ENCODE assay signal across 28 cellular contexts in the genomic region with DNA sequence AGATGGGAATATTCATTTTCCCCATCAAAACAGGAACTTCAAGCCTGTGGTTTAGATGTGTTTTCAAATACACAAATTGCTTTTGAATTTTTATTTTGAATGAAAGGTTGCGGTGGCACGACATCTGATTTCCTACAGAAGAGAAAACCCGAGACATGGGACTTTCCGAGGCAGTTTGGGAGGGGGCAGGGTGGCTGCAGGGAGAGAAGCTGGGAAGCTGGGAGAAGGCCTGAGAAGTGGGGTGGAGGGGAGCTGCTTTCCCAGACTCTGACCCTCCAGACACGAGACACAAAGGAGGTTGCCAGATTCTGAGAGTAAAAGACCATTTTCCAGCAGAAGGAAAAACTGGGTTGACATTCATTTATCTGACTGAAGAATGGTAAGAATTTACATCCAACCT. TPM values are rescaled to one million over a fixed set of nuclear protein-coding genes. Genes with fewer than 3 reads are reported as not detected.
DNase-seq lines count a peak whose midpoint lies in the region; ATAC-seq, FAIRE-seq and TF ChIP-seq lines count a peak whose summit lies in the region.
"Had no signal": no experiment of that assay in that cellular context is flagged by ENCODE, and none has a peak within 500 bp of the region (broad histone marks: within the 10 kb centered on the region; RNA-seq: fewer than 3 reads in every experiment).

No MANE protein-coding gene starts in this region.

- no peak overlapping the region; the same call in 1 of the 2 replicates for H4K5ac ChIP-seq in IMR-90 (ENCODE audit: low read depth, low read length)

- no peak overlapping the region for H3K14ac ChIP-seq in IMR-90 (replicated peaks; ENCODE audit: low read depth, low read length)
- no peak overlapping the region for H3K14ac ChIP-seq in trophoblast cell (ENCODE audit: low read length)

- H4K12ac ChIP-seq in trophoblast cell (ENCODE audit: low read depth, low read length) = no peak overlapping the region

- SMC1A ChIA-PET in GM12878 (lab: Charles Lee; ENCODE audit: uncharacterized antibody, unreplicated experiment) = interaction anchor here (1.7 kb wide), 1 partner anchor 40 kb away, joined by 3 read pairs; no protein-coding TSS in a partner anchor

- peak overlapping the region; percentile 29; the same call in 1 of the 2 replicates for H3K18ac ChIP-seq in IMR-90 (ENCODE audit: low read depth, low read length)
- H3K18ac ChIP-seq in trophoblast cell (ENCODE audit: low read length) = no peak overlapping the region

- intact Hi-C loops in IMR-90 (cut with micrococcal nuclease) (loop anchor here (2.0 kb wide), 1 partner anchor 23 kb away; no protein-coding TSS in a partner anchor), GM12878 (cut with micrococcal nuclease; ENCODE audit: unreplicated experiment) (no loop called here)

- H3K27me3 ChIP-seq in IMR-90 (ENCODE audit: control insufficient read depth, insufficient read depth, low read length) (no peaks in the 10 kb centered on the region), GM12878 (replicated peaks in 1 of 2; ENCODE audit: control insufficient read depth in 2 of 2, insufficient read depth in 2 of 2, low read length in 1 of 2) (no peaks in the 10 kb centered on the region; a peak in 1 of 4 replicates), trophoblast cell (ENCODE audit: insufficient read depth, low read length) (no peaks in the 10 kb centered on the region)

- TF ChIP-seq RAD21 in IMR-90 (IDR thresholded peaks at IDR 0.05; ENCODE audit: low read length) (no peak), GM12878 (IDR thresholded peaks at IDR 0.05; ENCODE audit: insufficient read depth, low read depth, low read length) (no peak)

- H3K4me3 ChIP-seq in IMR-90 (ENCODE audit: insufficient read depth, low read depth, low read length) = no peak overlapping the region
- H3K4me3 ChIP-seq in GM12878 = no peak overlapping the region
- H3K4me3 ChIP-seq in trophoblast cell (ENCODE audit: low read depth, low read length) = no peak overlapping the region
- H3K4me3 ChIP-seq: GM23248 had no signal

- ATAC-seq in IMR-90 (ENCODE audit: low read depth) = no peak
- no peak for ATAC-seq in GM12878
- peak; percentile 23 for ATAC-seq in left lobe of liver
- ATAC-seq: CD8-positive, alpha-beta T cell; Panc1 had no signal

- TF ChIP-seq CTCF in IMR-90 (conservative IDR thresholded peaks at IDR 0.05; ENCODE audit: low read depth, low read length) = no peak
- TF ChIP-seq CTCF in GM12878 (IDR thresholded peaks at IDR 0.05 in 2 of 3, conservative IDR thresholded peaks at IDR 0.05 in 1 of 3; ENCODE audit: control insufficient read depth in 2 of 3, extremely low read depth in 1 of 3, insufficient read depth in 1 of 3, low read depth in 3 of 3, low read length in 3 of 3) = no peak
- no peak for TF ChIP-seq CTCF in chondrocyte (IDR thresholded peaks at IDR 0.05)
- TF ChIP-seq CTCF in osteocyte (IDR thresholded peaks at IDR 0.05) = no peak

- POLR2A ChIA-PET in IMR-90 (lab: Charles Lee; ENCODE audit: unreplicated experiment) (no interaction called here), GM12878 (lab: Charles Lee) (no interaction called here)

- H3K4me1 ChIP-seq in IMR-90 (ENCODE audit: control insufficient read depth, insufficient read depth, low read length) (no peaks in the 10 kb centered on the region; the same call in 1 of the 2 replicates), GM12878 (ENCODE audit: control insufficient read depth, insufficient read depth, low read length) (no peaks in the 10 kb centered on the region), trophoblast cell (ENCODE audit: control insufficient read depth in 1 of 2, insufficient read depth in 2 of 2, low read length in 2 of 2) (peaks cover 11 to 17% of the 10 kb centered on the region in 2 experiments)

- H4K20me1 ChIP-seq in IMR-90 (ENCODE audit: insufficient read depth, low read length) = no peaks in the 10 kb centered on the region
- no peaks in the 10 kb centered on the region for H4K20me1 ChIP-seq in GM12878 (ENCODE audit: control insufficient read depth, insufficient read depth)

- H3K4me1 Mint-ChIP-seq in chondrocyte (ENCODE audit: low read depth) = no peaks in the 10 kb centered on the region
- no peaks in the 10 kb centered on the region for H3K4me1 Mint-ChIP-seq in osteocyte (ENCODE audit: unreplicated experiment)

- no peak overlapping the region for H3K9ac ChIP-seq in IMR-90 (ENCODE audit: low read depth, low read length)
- H3K9ac ChIP-seq in GM12878 (ENCODE audit: control insufficient read depth, insufficient read depth, low read length) = no peak overlapping the region
- no peak overlapping the region for H3K9ac ChIP-seq in trophoblast cell (ENCODE audit: low read length)
- H3K9ac ChIP-seq: GM23248, SK-N-SH had no signal

- no peak overlapping the region for H4K8ac ChIP-seq in IMR-90 (ENCODE audit: low read depth in 2 of 2, low read length in 2 of 2)
- H4K8ac ChIP-seq in trophoblast cell (ENCODE audit: low read depth, low read length) = no peak overlapping the region

- no peaks in the 10 kb centered on the region for H3K9me1 ChIP-seq in IMR-90 (ENCODE audit: insufficient read depth, low read length)

- H3K23ac ChIP-seq in IMR-90 (ENCODE audit: low read depth, low read length) (no peak overlapping the region), trophoblast cell (ENCODE audit: low read length) (no peak overlapping the region)

- H2BK120ac ChIP-seq in IMR-90 (ENCODE audit: low read depth, low read length) (no peak overlapping the region), trophoblast cell (ENCODE audit: insufficient read depth, low read length, poor library complexity) (peak overlapping the region; percentile 38)

- no peak overlapping the region for H3K56ac ChIP-seq in IMR-90 (ENCODE audit: extremely low read depth, insufficient read depth, low read length)

- RAD21 ChIA-PET in GM12878 (lab: Charles Lee; ENCODE audit: unreplicated experiment) = interaction anchor here (1.0 kb wide), 1 partner anchor 32 kb away, joined by 4 read pairs; no protein-coding TSS in a partner anchor

- no peak overlapping the region for H3K4me2 ChIP-seq in IMR-90 (ENCODE audit: low read depth, low read length)
- no peak overlapping the region for H3K4me2 ChIP-seq in GM12878 (ENCODE audit: control insufficient read depth, insufficient read depth)
- H3K4me2 ChIP-seq in trophoblast cell (ENCODE audit: low read length) = no peak overlapping the region
- H3K4me2 ChIP-seq: SK-N-SH had no signal

- H3K36me3 Mint-ChIP-seq in chondrocyte (ENCODE audit: low read depth) (no peaks in the 10 kb centered on the region), osteocyte (ENCODE audit: unreplicated experiment) (no peaks in the 10 kb centered on the region)
- H3K36me3 Mint-ChIP-seq: CD8-positive, alpha-beta T cell had no signal

- dilution Hi-C loops in IMR-90 (cut with HindIII; ENCODE audit: low sequenced_read_pairs, unreplicated experiment) = no loop called here

- BruUV-seq in IMR-90 (replicated peaks; lab: Mats Ljungman, UMichigan) (no TSS peak), GM12878 (replicated peaks; lab: Mats Ljungman, UMichigan) (no TSS peak)

- H3K36me3 ChIP-seq in IMR-90 (ENCODE audit: control insufficient read depth, insufficient read depth, low read length) = no peaks in the 10 kb centered on the region
- H3K36me3 ChIP-seq in GM12878 (ENCODE audit: control insufficient read depth in 2 of 2, insufficient read depth in 2 of 2, low read length in 1 of 2) = no peaks in the 10 kb centered on the region
- no peaks in the 10 kb centered on the region for H3K36me3 ChIP-seq in trophoblast cell (ENCODE audit: control insufficient read depth in 1 of 2, insufficient read depth in 2 of 2, low read length in 2 of 2)

- H3K27ac Mint-ChIP-seq in chondrocyte (ENCODE audit: unreplicated experiment) (no peak overlapping the region), osteocyte (ENCODE audit: unreplicated experiment) (no peak overlapping the region)
- H3K27ac Mint-ChIP-seq: CD8-positive, alpha-beta T cell had no signal

- TF ChIP-seq POLR2A in IMR-90 (IDR thresholded peaks at IDR 0.05; ENCODE audit: low read depth, low read length) (no peak), GM12878 (IDR thresholded peaks at IDR 0.05; ENCODE audit: low read depth, low read length) (no peak)

- 37% methylated on average over 4 of the region's 5 CpGs; no CpG with 5 or more reads in 1 of the 2 experiments for whole genome bisulfite sequencing in IMR-90 (ENCODE audit: extremely low coverage in 2 of 2, insufficient read length in 1 of 2), 2 experiments
- 18% methylated on average over 5 of the region's 5 CpGs for WGBS in GM12878 (ENCODE audit: insufficient coverage, insufficient replicate concordance, low lambda C conversion rate, missing lambda C conversion rate)
- WGBS in trophoblast cell (ENCODE audit: extremely low coverage, insufficient coverage, insufficient read length) = no CpG with 5 or more reads among the region's 5 CpGs

- H2BK5ac ChIP-seq in IMR-90 (ENCODE audit: low read depth, low read length, poor library complexity, severe bottlenecking) = no peak overlapping the region
- peak overlapping the region; percentile 61 for H2BK5ac ChIP-seq in trophoblast cell (ENCODE audit: low read depth, low read length, poor library complexity)

- H3K9me3 Mint-ChIP-seq in chondrocyte (ENCODE audit: low read depth) (peaks cover 25% of the 10 kb centered on the region), osteocyte (ENCODE audit: unreplicated experiment) (peaks cover 17% of the 10 kb centered on the region)

- no peak overlapping the region for H2BK15ac ChIP-seq in IMR-90 (ENCODE audit: low read depth, low read length)

- H3K79me1 ChIP-seq in IMR-90 (ENCODE audit: low read depth in 1 of 2, low read length in 2 of 2) (no peaks in the 10 kb centered on the region), trophoblast cell (ENCODE audit: low read length) (peaks cover 9% of the 10 kb centered on the region)

- H2AK9ac ChIP-seq in IMR-90 (replicated peaks; ENCODE audit: low read depth, low read length, poor library complexity) = no peak overlapping the region

- in situ Hi-C loops in IMR-90 (cut with MboI; ENCODE audit: low sequenced_read_pairs) = no loop called here
- in situ Hi-C loops in GM12878 (cut with MboI) = no loop called here

- peaks cover 4% of the 10 kb centered on the region; the same call in 1 of the 2 replicates for H3K9me3 ChIP-seq in IMR-90 (ENCODE audit: control insufficient read depth, insufficient read depth, low read length)
- H3K9me3 ChIP-seq in GM12878 (replicated peaks; ENCODE audit: control insufficient read depth, insufficient read depth, low read length) = no peaks in the 10 kb centered on the region; the same call in 1 of the 3 replicates
- peaks cover 2% of the 10 kb centered on the region for H3K9me3 ChIP-seq in trophoblast cell (ENCODE audit: insufficient read depth, low read depth, low read length)
- H3K9me3 ChIP-seq: SK-N-SH had no signal

- FAIRE-seq in GM12878 (lab: Jason Lieb, UNC) = no peak
- FAIRE-seq: GM12892 had no signal

- H3K27ac ChIP-seq in IMR-90 (ENCODE audit: insufficient read depth, low read length) (no peak overlapping the region), GM12878 (ENCODE audit: control insufficient read depth, insufficient read depth) (no peak overlapping the region), trophoblast cell (ENCODE audit: low read depth, low read length) (peak overlapping the region; percentile 82)
- H3K27ac ChIP-seq: C4-2B, GM23248 had no signal

- H3K79me2 ChIP-seq in GM12878 (ENCODE audit: control insufficient read depth, insufficient read depth, low read length) (no peaks in the 10 kb centered on the region), trophoblast cell (ENCODE audit: control insufficient read depth, insufficient read depth, low read length, poor library complexity) (peaks cover 2% of the 10 kb centered on the region)

- no peak overlapping the region for H2AK5ac ChIP-seq in IMR-90 (ENCODE audit: low read depth, low read length)
- H2AK5ac ChIP-seq in trophoblast cell (ENCODE audit: low read length) = no peak overlapping the region

- H3K4ac ChIP-seq in IMR-90 (ENCODE audit: low read depth, low read length) (no peak overlapping the region), trophoblast cell (ENCODE audit: low read depth, low read length) (no peak overlapping the region)

- DNase-seq in IMR-90 = no peak
- DNase-seq in GM12878 (ENCODE audit: low read depth, low spot score) = no peak
- no peak for DNase-seq in left lobe of liver (ENCODE audit: low spot score)
- DNase-seq in trophoblast cell = no peak
- no peak for DNase-seq in chondrocyte (ENCODE audit: low spot score)
- DNase-seq in NCI-H2081 (lab: John Stamatoyannopoulos, UW) = no peak
- DNase-seq in KG1 (lab: John Stamatoyannopoulos, UW) = no peak
- DNase-seq in osteocyte (ENCODE audit: extremely low spot score, unreplicated experiment) = no peak
- DNase-seq: Caco-2; CD8-positive, alpha-beta T cell; EL; GDM1; GM23248; H7; Kasumi-1; NCI-H1092 treated with DMSO at 0.1 percent for 48 hours; NCI-H1436 treated with DMSO at 0.1 percent for 48 hours; NCI-H1930; NCI-H510A; NCI-H69; SIG-M5 had no signal

- H4K91ac ChIP-seq in IMR-90 (ENCODE audit: insufficient read depth, low read depth, low read length) (no peak overlapping the region), trophoblast cell (ENCODE audit: low read depth, low read length) (peak overlapping the region; percentile 51)

- H2AFZ ChIP-seq in IMR-90 (replicated peaks; ENCODE audit: low read length, poor library complexity) (no peak overlapping the region), GM12878 (ENCODE audit: control insufficient read depth, low read depth, low read length) (no peak overlapping the region), trophoblast cell (ENCODE audit: insufficient read depth, low read length, poor library complexity) (no peak overlapping the region)
- H2AFZ ChIP-seq: GM23248 had no signal

- no peak overlapping the region for H2BK20ac ChIP-seq in IMR-90 (ENCODE audit: low read depth, low read length)

- CTCF ChIA-PET in IMR-90 (lab: Yijun Ruan, JAX) (no interaction called here), GM12878 (lab: Yijun Ruan, JAX) (interaction anchor here (1.0 to 1.2 kb wide), 2 partner anchors 28 to 56 kb away, joined by 3 to 4 read pairs; no protein-coding TSS in a partner anchor)

- H3K27me3 Mint-ChIP-seq in chondrocyte (ENCODE audit: low read depth) = peaks cover 1% of the 10 kb centered on the region
- no peaks in the 10 kb centered on the region for H3K27me3 Mint-ChIP-seq in osteocyte (ENCODE audit: unreplicated experiment)

- no peak overlapping the region for H2BK12ac ChIP-seq in trophoblast cell (ENCODE audit: low read length)

- H3K4me3 Mint-ChIP-seq in chondrocyte (ENCODE audit: unreplicated experiment) (no peak overlapping the region), osteocyte (ENCODE audit: unreplicated experiment) (no peak overlapping the region)
- H3K4me3 Mint-ChIP-seq: CD8-positive, alpha-beta T cell had no signal

- TF ChIP-seq EP300 in GM12878 (IDR thresholded peaks at IDR 0.05; ENCODE audit: borderline replicate concordance in 1 of 2, control insufficient read depth in 1 of 2, low read depth in 2 of 2, low read length in 2 of 2) = no peak

RNA-seq across cellular contexts. Expression of a gene that starts 19.6 kb away (rescaled TPM):
- total RNA-seq in IMR-90 (2012; rRNA removed) = not detected in 2 replicates
- polyA plus RNA-seq in IMR-90 (2012; rRNA removed) = not detected in 2 replicates
- not detected in 2 replicates for polyA plus RNA-seq in IMR-90 (2012; cell fraction: cytosol; rRNA removed)
- polyA plus RNA-seq in IMR-90 (2012; cell fraction: nucleus; rRNA removed; ENCODE audit: low replicate concordance) = not detected in 2 replicates
- not detected in 2 replicates for total RNA-seq in GM12878 (2013; cell fraction: nucleolus; rRNA removed)
- not detected in 2 replicates for total RNA-seq in GM12878 (2014; rRNA removed)
- not detected in 2 replicates for total RNA-seq in GM12878 (2014; rRNA removed; fragmentation: Illumina TruSeq; extraction: Trizol)
- total RNA-seq in GM12878 (2021) = not detected in 2 replicates
- polyA plus RNA-seq in GM12878 (2011; ENCODE audit: low read depth) = not detected
- polyA plus RNA-seq in GM12878 (2011; rRNA removed) = not detected in 2 replicates
- not detected in 2 replicates for polyA plus RNA-seq in GM12878 (2011; cell fraction: cytosol; rRNA removed)
- not detected in 2 replicates for polyA plus RNA-seq in GM12878 (2011; cell fraction: nucleus; rRNA removed)
- not detected in 2 replicates for polyA plus RNA-seq in GM12878 (2012)
- polyA plus RNA-seq in GM12878 (2014; fragmentation: Illumina TruSeq; extraction: Trizol) = 0.19 TPM in 1 of 2 replicates, not detected in the other
- not detected for polyA plus RNA-seq in GM12878 (2014; fragmentation: Nextera tagmentation; extraction: Ambion mirVana)
- not detected in 2 replicates for polyA plus RNA-seq in GM12878 (2014; rRNA removed)
- polyA plus RNA-seq in GM12878 (2016; fragmentation: Nextera tagmentation; extraction: Ambion mirVana) = not detected
- polyA minus RNA-seq in GM12878 (2011; rRNA and poly(A)+ RNA removed) = 0.57 TPM in 1 of 2 replicates, not detected in the other
- polyA minus RNA-seq in GM12878 (2011; cell fraction: cytosol; rRNA and poly(A)+ RNA removed) = not detected in 2 replicates
- polyA minus RNA-seq in GM12878 (2011; cell fraction: nucleus; rRNA and poly(A)+ RNA removed) = not detected in 2 replicates
- 449 TPM for total RNA-seq in left lobe of liver
- 1.7 and 1.8 TPM in 2 replicates for polyA plus RNA-seq in trophoblast cell (2013)
- not detected in 3 replicates for total RNA-seq in chondrocyte
- not detected in 2 replicates for total RNA-seq in osteocyte
- total RNA-seq: GM23248, H7, OCI-LY7 had no signal
- polyA plus RNA-seq: GM23248, SK-N-SH had no signal

RNA-seq across cellular contexts. Expression of a gene that starts 20.0 kb away (rescaled TPM):
- total RNA-seq in IMR-90 (2012; rRNA removed) (not detected in 2 replicates), GM12878 (2014; rRNA removed) (0.16 and 0.17 TPM in 2 replicates), GM12878 (2014; rRNA removed; fragmentation: Illumina TruSeq; extraction: Trizol) (not detected in 2 replicates), GM12878 (2021) (0.21 and 0.36 TPM in 2 replicates), left lobe of liver (906 TPM), chondrocyte (0.36 to 0.37 TPM in 2 of 3 replicates, not detected in the other), osteocyte (not detected in 2 replicates)
- polyA plus RNA-seq in IMR-90 (2012; rRNA removed) (not detected in 2 replicates), GM12878 (2011; rRNA removed) (0.05 TPM in 1 of 2 replicates, not detected in the other), GM12878 (2014; fragmentation: Illumina TruSeq; extraction: Trizol) (not detected in 2 replicates), GM12878 (2014; fragmentation: Nextera tagmentation; extraction: Ambion mirVana) (under 1 TPM; 0.18 to 0.40 TPM), GM12878 (2014; rRNA removed) (0.09 TPM in 1 of 2 replicates, not detected in the other), GM12878 (2016; fragmentation: Nextera tagmentation; extraction: Ambion mirVana) (under 1 TPM in 1 of 2 experiments, not detected in 1; 0.21 TPM)
- 0.07 TPM in 1 of 2 replicates, not detected in the other for polyA plus RNA-seq in IMR-90 (2012; cell fraction: cytosol; rRNA removed)
- 0.14 TPM in 1 of 2 replicates, not detected in the other for polyA plus RNA-seq in IMR-90 (2012; cell fraction: nucleus; rRNA removed; ENCODE audit: low replicate concordance)
- total RNA-seq in GM12878 (2013; cell fraction: nucleolus; rRNA removed) = not detected in 2 replicates
- polyA plus RNA-seq in GM12878 (2011; ENCODE audit: low read depth) = not detected
- 0.06 TPM in 1 of 2 replicates, not detected in the other for polyA plus RNA-seq in GM12878 (2011; cell fraction: cytosol; rRNA removed)
- not detected in 2 replicates for polyA plus RNA-seq in GM12878 (2011; cell fraction: nucleus; rRNA removed)
- polyA plus RNA-seq in GM12878 (2012) = not detected in 2 replicates
- not detected in 2 replicates for polyA minus RNA-seq in GM12878 (2011; rRNA and poly(A)+ RNA removed)
- polyA minus RNA-seq in GM12878 (2011; cell fraction: cytosol; rRNA and poly(A)+ RNA removed) = not detected in 2 replicates
- not detected in 2 replicates for polyA minus RNA-seq in GM12878 (2011; cell fraction: nucleus; rRNA and poly(A)+ RNA removed)
- polyA plus RNA-seq in trophoblast cell (2013) = 2.4 TPM in 2 replicates
- total RNA-seq: CD8-positive, alpha-beta T cell; GM23248; M059J had no signal
- polyA plus RNA-seq: GM23248, SK-N-SH had no signal

RNA-seq across cellular contexts. Expression of a gene that starts 32.2 kb away (rescaled TPM):
- total RNA-seq in IMR-90 (2012; rRNA removed) = not detected in 2 replicates
- polyA plus RNA-seq in IMR-90 (2012; rRNA removed) = not detected in 2 replicates
- polyA plus RNA-seq in IMR-90 (2012; cell fraction: cytosol; rRNA removed) = not detected in 2 replicates
- polyA plus RNA-seq in IMR-90 (2012; cell fraction: nucleus; rRNA removed; ENCODE audit: low replicate concordance) = not detected in 2 replicates
- not detected in 2 replicates for total RNA-seq in GM12878 (2013; cell fraction: nucleolus; rRNA removed)
- not detected in 2 replicates for total RNA-seq in GM12878 (2014; rRNA removed)
- total RNA-seq in GM12878 (2014; rRNA removed; fragmentation: Illumina TruSeq; extraction: Trizol) = not detected in 2 replicates
- total RNA-seq in GM12878 (2021) = not detected in 2 replicates
- polyA plus RNA-seq in GM12878 (2011; ENCODE audit: low read depth) = not detected
- 0.07 TPM in 1 of 2 replicates, not detected in the other for polyA plus RNA-seq in GM12878 (2011; rRNA removed)
- polyA plus RNA-seq in GM12878 (2011; cell fraction: cytosol; rRNA removed) = 0.07 and 0.12 TPM in 2 replicates
- polyA plus RNA-seq in GM12878 (2011; cell fraction: nucleus; rRNA removed) = 0.09 and 0.21 TPM in 2 replicates
- polyA plus RNA-seq in GM12878 (2012) = not detected in 2 replicates
- polyA plus RNA-seq in GM12878 (2014; fragmentation: Illumina TruSeq; extraction: Trizol) = not detected in 2 replicates
- polyA plus RNA-seq in GM12878 (2014; fragmentation: Nextera tagmentation; extraction: Ambion mirVana) = not detected
- polyA plus RNA-seq in GM12878 (2014; rRNA removed) = not detected in 2 replicates
- not detected for polyA plus RNA-seq in GM12878 (2016; fragmentation: Nextera tagmentation; extraction: Ambion mirVana)
- polyA minus RNA-seq in GM12878 (2011; rRNA and poly(A)+ RNA removed) = 0.15 TPM in 1 of 2 replicates, not detected in the other
- not detected in 2 replicates for polyA minus RNA-seq in GM12878 (2011; cell fraction: cytosol; rRNA and poly(A)+ RNA removed)
- polyA minus RNA-seq in GM12878 (2011; cell fraction: nucleus; rRNA and poly(A)+ RNA removed) = 0.12 TPM in 1 of 2 replicates, not detected in the other
- 18.9 TPM for total RNA-seq in left lobe of liver
- 0.18 and 0.21 TPM in 2 replicates for polyA plus RNA-seq in trophoblast cell (2013)
- not detected in 3 replicates for total RNA-seq in chondrocyte
- not detected in 2 replicates for total RNA-seq in osteocyte
- total RNA-seq: A673; CD8-positive, alpha-beta T cell; GM23248; H7; OCI-LY7 had no signal
- polyA plus RNA-seq: GM23248, SK-N-SH had no signal

Comparison
In these comparisons a context has a peak if more than half of its experiments do, and no peak if none do; other contexts are left out.
1. RNA of a gene that starts 19.6 kb away (total RNA-seq): 449 TPM in left lobe of liver (single experiment); not detected in IMR-90, not detected in GM12878, not detected in chondrocyte and not detected in osteocyte; every median in the first group is over 100 times any median in the second.
2. RNA of a gene that starts 20.0 kb away (total RNA-seq): 906 TPM in left lobe of liver (single experiment); 0.36 to 0.37 TPM in chondrocyte, 0.16 to 0.36 TPM in GM12878, not detected in IMR-90 and not detected in osteocyte; every median in the first group is over 100 times any median in the second.
3. RNA of a gene that starts 32.2 kb away (total RNA-seq): 18.9 TPM in left lobe of liver (single experiment); not detected in IMR-90, not detected in GM12878, not detected in chondrocyte and not detected in osteocyte; every median in the first group is over 10 times any median in the second.